ENCODE assay signal across 18 cellular contexts in the genomic region with DNA sequence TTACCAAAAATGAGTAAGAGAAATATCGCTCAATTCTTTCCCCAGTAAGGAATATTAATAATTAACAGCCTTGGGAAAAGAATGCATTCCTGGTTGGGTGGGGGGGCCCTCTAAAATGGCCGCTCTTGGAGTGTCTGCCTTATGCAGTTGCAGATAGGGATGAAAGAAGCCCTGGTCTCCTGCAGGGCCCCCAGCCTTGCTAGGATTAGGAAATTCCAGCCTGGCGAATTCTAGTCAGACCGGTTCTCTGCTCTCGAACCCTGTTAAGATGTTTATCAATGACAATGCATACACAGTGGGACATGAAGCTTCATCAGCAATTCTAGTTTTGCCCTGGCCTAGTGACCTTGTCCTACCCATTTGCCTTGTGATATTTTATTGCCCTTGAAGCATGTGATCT.
"Had no signal": no experiment of that assay in that cellular context is flagged by ENCODE, and none has a peak within 500 bp of the region (broad histone marks: within the 10 kb centered on the region; RNA-seq: fewer than 3 reads in every experiment).

No MANE protein-coding gene starts in this region.

- H3K4me1 ChIP-seq: adrenal gland, gastroesophageal sphincter, prostate gland, tibial nerve, uterus had no signal

- DNase-seq: activated CD4-positive, alpha-beta memory T cell treated with anti-CD3 and anti-CD28 coated beads, Interleukin-2, amount 10 ng/mL, durations not matched to agents 7 days and 5 days; activated CD4-positive, alpha-beta T cell treated with anti-CD3 and anti-CD28 coated beads for 4 hours; activated naive CD4-positive, alpha-beta T cell treated with anti-CD3 and anti-CD28 coated beads, Interleukin-2, amount 50 U/mL, for 16 hours; activated T-cell treated with anti-CD3 and anti-CD28 coated beads, Interleukin-2, amount 50 U/mL, for 24 hours; adrenal gland; erythroblast; kidney glomerular epithelial cell; right cardiac atrium; stimulated activated CD4-positive, alpha-beta T cell treated with anti-CD3 and anti-CD28 coated beads, Interleukin-4, amount 100 ng/mL, for 24 hours; stimulated activated naive CD4-positive, alpha-beta T cell; uterus; WERI-Rb-1 had no signal

- H3K27me3 ChIP-seq: adrenal gland, cardiac muscle cell, gastroesophageal sphincter, tibial nerve, uterus had no signal

- H3K9me3 Mint-ChIP-seq: nephron had no signal

- H3K27ac Mint-ChIP-seq: activated CD4-positive, alpha-beta memory T cell treated with anti-CD3 and anti-CD28 coated beads, Interleukin-2, amount 10 ng/mL, durations not matched to agents 7 days and 5 days; activated T-cell treated with anti-CD3 and anti-CD28 coated beads, Interleukin-2, amount 50 U/mL, for 24 hours; nephron had no signal

- H3K4me1 Mint-ChIP-seq: activated CD4-positive, alpha-beta memory T cell treated with anti-CD3 and anti-CD28 coated beads, Interleukin-2, amount 10 ng/mL, durations not matched to agents 7 days and 5 days; nephron had no signal

- H3K9me3 ChIP-seq: adrenal gland, prostate gland had no signal

- H3K36me3 ChIP-seq: adrenal gland, cardiac muscle cell, gastroesophageal sphincter, prostate gland, tibial nerve, uterus, WERI-Rb-1 had no signal

- H3K27ac ChIP-seq: adrenal gland, cardiac muscle cell, gastroesophageal sphincter, prostate gland, skin epidermis, tibial nerve, uterus, WERI-Rb-1 had no signal

- H3K4me3 Mint-ChIP-seq: activated CD4-positive, alpha-beta memory T cell treated with anti-CD3 and anti-CD28 coated beads, Interleukin-2, amount 10 ng/mL, durations not matched to agents 7 days and 5 days; activated T-cell treated with anti-CD3 and anti-CD28 coated beads, Interleukin-2, amount 50 U/mL, for 24 hours; nephron had no signal

- H3K4me3 ChIP-seq: adrenal gland, cardiac muscle cell, gastroesophageal sphincter, prostate gland, skin epidermis, tibial nerve, uterus had no signal

- H3K27me3 Mint-ChIP-seq: activated CD4-positive, alpha-beta memory T cell treated with anti-CD3 and anti-CD28 coated beads, Interleukin-2, amount 10 ng/mL, durations not matched to agents 7 days and 5 days; activated T-cell treated with anti-CD3 and anti-CD28 coated beads, Interleukin-2, amount 50 U/mL, for 24 hours had no signal
